In the genomic region with DNA sequence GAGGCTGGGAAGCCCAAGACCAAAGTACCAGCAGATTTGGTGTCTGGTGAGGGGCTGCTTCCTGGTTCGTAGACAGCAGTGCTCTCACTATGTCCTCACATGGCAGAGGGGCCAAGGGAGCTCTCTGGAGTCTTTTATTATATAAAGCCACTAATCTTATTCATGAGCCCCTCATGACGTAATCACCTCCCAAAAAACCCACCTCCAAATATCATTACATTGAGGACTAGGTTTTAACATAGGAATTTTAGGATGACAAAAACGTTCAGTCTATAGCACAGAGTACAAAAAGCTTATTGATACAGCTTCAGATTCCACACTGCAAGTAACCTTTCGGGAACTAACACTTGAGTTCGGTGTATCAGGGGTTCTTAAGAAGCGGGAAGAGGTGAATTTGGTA, we compare ENCODE assay signal across 38 cellular contexts. TPM values are rescaled to one million over a fixed set of nuclear protein-coding genes. Genes with fewer than 3 reads are reported as not detected.
"Had no signal": no experiment of that assay in that cellular context is flagged by ENCODE, and none has a peak within 500 bp of the region (broad histone marks: within the 10 kb centered on the region; RNA-seq: fewer than 3 reads in every experiment).

No MANE protein-coding gene starts in this region.

- H3K27me3 ChIP-seq: MG63 had no signal

- DNase-seq: Karpas-422, Kasumi-1, MG63, MM.1S, MV-4-11, NCI-H1048, NCI-H1092, NCI-H1092 treated with DMSO at 0.1 percent for 48 hours, NCI-H1105, NCI-H1105 treated with DMSO at 0.1 percent for 48 hours, NCI-H1417, NCI-H1417 treated with DMSO at 0.1 percent for 48 hours, NCI-H1436, NCI-H1436 treated with DMSO at 0.1 percent for 48 hours, NCI-H146, NCI-H1694, NCI-H1694 treated with DMSO at 0.1 percent for 48 hours, NCI-H187, NCI-H187 treated with DMSO at 0.1 percent for 48 hours, NCI-H1930, NCI-H2029, NCI-H2029 treated with DMSO at 0.1 percent for 48 hours, NCI-H2081, NCI-H2081 treated with DMSO at 0.1 percent for 48 hours, NCI-H2107, NCI-H2171, NCI-H2171 treated with DMSO at 0.1 percent for 48 hours, NCI-H2227 treated with DMSO at 0.1 percent for 48 hours, NCI-H226, NCI-H345, NCI-H446, NCI-H446 treated with DMSO at 0.1 percent for 48 hours, NCI-H510A, NCI-H510A treated with DMSO at 0.1 percent for 48 hours had no signal

- H3K4me3 ChIP-seq: MG63 had no signal

- H3K36me3 ChIP-seq: MG63 had no signal

RNA-seq across cellular contexts. Expression of a gene that starts 4.1 kb away (rescaled TPM):
- total RNA-seq: LHCN-M2, M059J, MCF 10A, NCI-H460 had no signal

RNA-seq across cellular contexts. Expression of a gene that starts 21.0 kb away (rescaled TPM):
- total RNA-seq: LHCN-M2, M059J, MCF 10A, NCI-H460 had no signal

RNA-seq across cellular contexts. Expression of a gene that starts 36.2 kb away (rescaled TPM):
- total RNA-seq: LHCN-M2, M059J, MCF 10A, NCI-H460 had no signal
